In genomic region chr15:28281876-28282275, GRCh38 we compare ENCODE assay signal across 22 cellular contexts.
"Had no signal": no experiment of that assay in that cellular context is flagged by ENCODE, and none has a peak within 500 bp of the region (broad histone marks: within the 10 kb centered on the region; RNA-seq: fewer than 3 reads in every experiment).

No MANE protein-coding gene starts in this region.

- DNase-seq: activated CD4-positive, alpha-beta T cell treated with anti-CD3 and anti-CD28 coated beads for 1 hour; activated CD4-positive, alpha-beta T cell treated with anti-CD3 and anti-CD28 coated beads, Interleukin-2, amount 50 U/mL, for 4 hours; activated naive CD4-positive, alpha-beta T cell treated with Interleukin-2 at 50 U/mL for 16 hours; activated naive CD8-positive, alpha-beta T cell treated with anti-CD3 and anti-CD28 coated beads for 36 hours; activated T-cell treated with anti-CD3 and anti-CD28 coated beads, Interleukin-2, amount 50 U/mL, for 48 hours; amniotic stem cell; cerebellar nuclear complex; foreskin fibroblast; mesenchymal stem cell; pancreas; stimulated activated CD4-positive, alpha-beta T cell treated with anti-CD3 and anti-CD28 coated beads, Interleukin-15, amount 100 ng/mL, for 24 hours; stomach; T-helper 1 cell; transverse colon; uterus; WERI-Rb-1 had no signal

- H3K4me2 ChIP-seq: hepatocyte, smooth muscle cell had no signal

- H3K4me3 ChIP-seq: breast epithelium, coronary artery, hepatocyte, pancreas, smooth muscle cell, stomach, transverse colon, uterus had no signal

- H2AFZ ChIP-seq: hepatocyte had no signal

- H3K36me3 ChIP-seq: breast epithelium, transverse colon, uterus had no signal

- H3K4me1 ChIP-seq: breast epithelium, pancreas, uterus had no signal

- H3K9me3 ChIP-seq: pancreas, stomach, transverse colon, uterus had no signal

- H3K27ac ChIP-seq: breast epithelium, coronary artery, hepatocyte, pancreas, transverse colon, uterus, WERI-Rb-1 had no signal

- ATAC-seq: pancreas; sciatic nerve; stimulated activated memory B cell treated with anti-CD40 and anti-IgM and Interleukin-4, amounts not matched to agents 10 μg/mL and 1 μg/mL and 100 μg/mL, for 72 hours had no signal

- H3K27me3 ChIP-seq: breast epithelium, hepatocyte, pancreas, stomach, transverse colon, uterus had no signal
